ENCODE assay signal across 10 cellular contexts in the genomic region with DNA sequence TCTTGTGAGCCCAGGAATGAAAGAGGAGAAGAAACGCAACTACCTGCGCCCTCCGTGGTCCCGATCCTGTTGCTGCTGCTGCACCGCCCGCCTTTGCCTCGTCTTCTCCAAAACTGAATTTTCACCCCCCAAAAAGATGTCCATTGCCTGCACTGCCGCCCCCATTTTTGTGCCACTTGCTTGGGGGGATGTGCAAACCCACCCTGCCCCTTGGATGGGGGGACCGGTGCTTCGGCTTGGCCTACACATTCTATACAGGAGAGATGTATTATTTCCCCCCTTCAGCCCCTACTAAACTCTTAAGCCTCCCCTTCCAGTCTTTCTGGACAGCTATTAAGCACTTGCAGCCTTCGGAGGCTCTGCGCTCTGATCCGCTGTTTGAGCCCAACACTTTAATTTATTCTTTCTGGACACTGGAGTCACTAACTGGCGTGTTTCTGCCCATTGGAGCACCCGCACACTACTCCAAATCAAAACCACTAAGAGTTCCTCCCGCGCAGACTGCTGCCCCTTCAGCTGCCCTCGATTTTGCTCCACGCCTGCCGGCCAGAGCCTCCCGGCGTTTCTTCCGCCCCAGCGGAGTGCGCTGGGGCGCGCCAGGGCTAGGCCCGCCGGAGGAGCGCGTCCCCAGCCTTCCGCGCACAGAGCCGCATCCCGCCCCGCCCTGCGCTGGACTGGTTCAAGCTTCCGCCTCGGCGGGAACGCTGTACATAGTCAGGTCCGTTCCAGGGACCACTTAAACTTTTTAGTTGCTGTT. TPM values are rescaled to one million over a fixed set of nuclear protein-coding genes. Genes with fewer than 3 reads are reported as not detected.
DNase-seq lines count a peak whose midpoint lies in the region; ATAC-seq and TF ChIP-seq lines count a peak whose summit lies in the region.
"Had no signal": no experiment of that assay in that cellular context is flagged by ENCODE, and none has a peak within 500 bp of the region (broad histone marks: within the 10 kb centered on the region; RNA-seq: fewer than 3 reads in every experiment).

No MANE protein-coding gene starts in this region.

- H3K79me1 ChIP-seq in IMR-90 (ENCODE audit: low read depth in 1 of 2, low read length in 2 of 2), result no peaks in the 10 kb centered on the region

- peak overlapping the region; percentile 49 for H2AK9ac ChIP-seq in IMR-90 (replicated peaks; ENCODE audit: low read depth, low read length, poor library complexity)

- no peak overlapping the region for H3K14ac ChIP-seq in IMR-90 (replicated peaks; ENCODE audit: low read depth, low read length)

- H3K27ac ChIP-seq in IMR-90 (ENCODE audit: insufficient read depth, low read length) (no peak overlapping the region), ectodermal cell (ENCODE audit: insufficient read depth, low read depth, low read length, poor library complexity, severe bottlenecking) (no peak overlapping the region), osteoblast (ENCODE audit: low read depth, low read length) (no peak overlapping the region), adrenal gland (no peak overlapping the region)

- peak overlapping the region; percentile 62; the same call in 1 of the 2 replicates for H3K4me2 ChIP-seq in IMR-90 (ENCODE audit: low read depth, low read length)
- H3K4me2 ChIP-seq in osteoblast (ENCODE audit: insufficient read depth, low read length), result peak overlapping the region; percentile 28

- H2BK15ac ChIP-seq in IMR-90 (ENCODE audit: low read depth, low read length), result no peak overlapping the region

- no TSS peak for BruUV-seq in IMR-90 (replicated peaks; lab: Mats Ljungman, UMichigan)

- H3K56ac ChIP-seq in IMR-90 (ENCODE audit: extremely low read depth, insufficient read depth, low read length), result no peak overlapping the region

- intact Hi-C loops in IMR-90 (cut with micrococcal nuclease), result no loop called here
- intact Hi-C loops in adrenal gland (cut with DNase I), result no loop called here

- dilution Hi-C loops in IMR-90 (cut with HindIII; ENCODE audit: low sequenced_read_pairs, unreplicated experiment), result no loop called here

- H3K4me1 ChIP-seq in IMR-90 (ENCODE audit: control insufficient read depth, insufficient read depth, low read length) (peaks cover 2% of the 10 kb centered on the region; the same call in 1 of the 2 replicates), ectodermal cell (ENCODE audit: control insufficient read depth, insufficient read depth, low read length) (peaks cover 28% of the 10 kb centered on the region), osteoblast (ENCODE audit: insufficient read depth, low read length) (peaks cover 5% of the 10 kb centered on the region), adrenal gland (replicated peaks in 1 of 2) (peaks cover 6 to 39% of the 10 kb centered on the region in 2 donors)

- WGBS in IMR-90 (ENCODE audit: extremely low coverage in 2 of 2, insufficient read length in 1 of 2), 2 experiments, result 6% methylated on average over 4 of the region's 42 CpGs; no CpG with 5 or more reads in 1 of the 2 experiments
- WGBS in ectodermal cell, 2 experiments, result 7 to 8% methylated on average over 42 of the region's 42 CpGs
- 16 to 21% (median 16%) methylated on average over 25 to 42 of the region's 42 CpGs for WGBS in adrenal gland, 4 donors

- no peak for TF ChIP-seq RAD21 in IMR-90 (IDR thresholded peaks at IDR 0.05; ENCODE audit: low read length)

- ATAC-seq in GM18502 (IDR thresholded peaks at IDR 0.05; ENCODE audit: poor library complexity, unreplicated experiment) (peak; percentile 27), IMR-90 (ENCODE audit: low read depth) (peak; percentile 28; the same call in 1 of the 2 replicates), GM21717 (IDR thresholded peaks at IDR 0.05; ENCODE audit: unreplicated experiment) (no peak), HG03108 (IDR thresholded peaks at IDR 0.05; ENCODE audit: unreplicated experiment) (no peak)

- peak overlapping the region; percentile 76 for H2AFZ ChIP-seq in IMR-90 (replicated peaks; ENCODE audit: low read length, poor library complexity)
- no peak overlapping the region for H2AFZ ChIP-seq in osteoblast (ENCODE audit: low read length)

- no peak for TF ChIP-seq POLR2A in IMR-90 (IDR thresholded peaks at IDR 0.05; ENCODE audit: low read depth, low read length)
- TF ChIP-seq POLR2A in adrenal gland (IDR thresholded peaks at IDR 0.05), result no peak

- H4K5ac ChIP-seq in IMR-90 (ENCODE audit: low read depth, low read length), result no peak overlapping the region

- H3K36me3 ChIP-seq in IMR-90 (ENCODE audit: control insufficient read depth, insufficient read depth, low read length) (no peaks in the 10 kb centered on the region), ectodermal cell (ENCODE audit: control insufficient read depth, insufficient read depth, low read length) (peaks cover 6% of the 10 kb centered on the region), osteoblast (ENCODE audit: insufficient read depth, low read length) (no peaks in the 10 kb centered on the region), adrenal gland (replicated peaks in 1 of 2) (no peaks in the 10 kb centered on the region)

- no peak overlapping the region for H2BK5ac ChIP-seq in IMR-90 (ENCODE audit: low read depth, low read length, poor library complexity, severe bottlenecking)

- no peak overlapping the region for H3K18ac ChIP-seq in IMR-90 (ENCODE audit: low read depth, low read length)

- CTCF ChIA-PET in IMR-90 (lab: Yijun Ruan, JAX), result no interaction called here

- H3K4ac ChIP-seq in IMR-90 (ENCODE audit: low read depth, low read length), result no peak overlapping the region

- H3K9me3 ChIP-seq in IMR-90 (ENCODE audit: control insufficient read depth, insufficient read depth, low read length) (peaks cover 35% of the 10 kb centered on the region; the same call in 1 of the 2 replicates), ectodermal cell (ENCODE audit: control insufficient read depth, low read length) (no peaks in the 10 kb centered on the region), osteoblast (ENCODE audit: low read depth, low read length) (no peaks in the 10 kb centered on the region), adrenal gland (replicated peaks in 1 of 3) (no peaks in the 10 kb centered on the region)

- no peak overlapping the region for H2BK20ac ChIP-seq in IMR-90 (ENCODE audit: low read depth, low read length)

- H4K20me1 ChIP-seq in IMR-90 (ENCODE audit: insufficient read depth, low read length) (peaks cover 10% of the 10 kb centered on the region; the same call in 1 of the 2 replicates), osteoblast (ENCODE audit: insufficient read depth, low read length) (no peaks in the 10 kb centered on the region)

- no peak overlapping the region for H4K91ac ChIP-seq in IMR-90 (ENCODE audit: insufficient read depth, low read depth, low read length)

- in situ Hi-C loops in IMR-90 (cut with MboI; ENCODE audit: low sequenced_read_pairs), result no loop called here

- H2BK120ac ChIP-seq in IMR-90 (ENCODE audit: low read depth, low read length), result no peak overlapping the region

- H3K79me2 ChIP-seq in osteoblast (ENCODE audit: insufficient read depth, low read length), result no peaks in the 10 kb centered on the region

- no peak overlapping the region for H3K9ac ChIP-seq in IMR-90 (ENCODE audit: low read depth, low read length)

- H3K23ac ChIP-seq in IMR-90 (ENCODE audit: low read depth, low read length), result no peak overlapping the region

- TF ChIP-seq CTCF in IMR-90 (conservative IDR thresholded peaks at IDR 0.05; ENCODE audit: low read depth, low read length) (no peak), osteoblast (IDR thresholded peaks at IDR 0.05; ENCODE audit: extremely low read depth, low read depth, low read length) (no peak), adrenal gland (IDR thresholded peaks at IDR 0.05) (no peak)

- no peak overlapping the region for H2AK5ac ChIP-seq in IMR-90 (ENCODE audit: low read depth, low read length)

- POLR2A ChIA-PET in IMR-90 (lab: Charles Lee; ENCODE audit: unreplicated experiment), result no interaction called here

- no peak overlapping the region for H4K8ac ChIP-seq in IMR-90 (ENCODE audit: low read depth in 2 of 2, low read length in 2 of 2)

- DNase-seq in IMR-90 (no peak), osteoblast (ENCODE audit: insufficient read length, low spot score, missing footprints) (peak; percentile 82), foreskin melanocyte (no peak), adrenal gland (no peak)

- peaks cover 3% of the 10 kb centered on the region; the same call in 1 of the 2 replicates for H3K9me1 ChIP-seq in IMR-90 (ENCODE audit: insufficient read depth, low read length)

- H3K4me3 ChIP-seq in IMR-90 (ENCODE audit: insufficient read depth, low read depth, low read length) (no peak overlapping the region), ectodermal cell (ENCODE audit: insufficient read depth, low read depth, low read length) (peak overlapping the region; percentile 63), osteoblast (ENCODE audit: insufficient read depth, low read length) (no peak overlapping the region), adrenal gland (no peak overlapping the region)

- peaks cover 88% of the 10 kb centered on the region for H3K27me3 ChIP-seq in IMR-90 (ENCODE audit: control insufficient read depth, insufficient read depth, low read length)
- H3K27me3 ChIP-seq in ectodermal cell (ENCODE audit: control insufficient read depth, insufficient read depth, low read length, poor library complexity, severe bottlenecking), result peaks cover 100% of the 10 kb centered on the region
- peaks cover 85% of the 10 kb centered on the region for H3K27me3 ChIP-seq in osteoblast (ENCODE audit: insufficient read depth, low read length)
- peaks cover 95% of the 10 kb centered on the region for H3K27me3 ChIP-seq in adrenal gland

TF ChIP-seq in IMR-90, 13 proteins besides CTCF, POLR2A, EP300 and RAD21:
- TF ChIP-seq MAZ (IDR thresholded peaks at IDR 0.05; ENCODE audit: borderline replicate concordance, low read depth, low read length) (no peak), CEBPB (IDR thresholded peaks at IDR 0.05; ENCODE audit: low read depth, low read length) (no peak)
TF ChIP-seq in IMR-90: peak in this region for 0.

RNA-seq across cellular contexts. Expression of a gene that starts 5.9 kb away (rescaled TPM):
- total RNA-seq in IMR-90 (2012; rRNA removed) (not detected in 2 replicates), osteoblast (not detected in 2 replicates), adrenal gland (not detected)
- polyA plus RNA-seq in IMR-90 (2012; rRNA removed) (0.03 TPM in 1 of 2 replicates, not detected in the other), adrenal gland (under 1 TPM in 1 of 3 donors, not detected in 2; 0.24 TPM)
- polyA plus RNA-seq in IMR-90 (2012; cell fraction: cytosol; rRNA removed), result 0.02 TPM in 1 of 2 replicates, not detected in the other
- polyA plus RNA-seq in IMR-90 (2012; cell fraction: nucleus; rRNA removed; ENCODE audit: low replicate concordance), result 0.18 and 0.48 TPM in 2 replicates
- polyA plus RNA-seq in ectodermal cell (2013, experiment 1 of 4), result 72.8 TPM
- 117 TPM for polyA plus RNA-seq in ectodermal cell (2013, experiment 2 of 4)
- polyA plus RNA-seq in ectodermal cell (2013, experiment 3 of 4), result 62.0 TPM
- polyA plus RNA-seq in ectodermal cell (2013, experiment 4 of 4), result 82.8 TPM
- total RNA-seq: T-helper 2 cell treated with Interferon-gamma antibody and Interleukin-4, amounts not matched to agents 100 ng/mL and 5 ng/mL, for 36 hours had no signal
- polyA plus RNA-seq: fibroblast of lung had no signal

Comparison
In these comparisons a context has a peak if more than half of its experiments do, and no peak if none do; other contexts are left out.
1. ATAC-seq: peak in GM18502 (single experiment) and IMR-90 (single experiment); none in GM21717 (single experiment) and HG03108 (single experiment).